ENCODE assay signal across 1 cellular context in the genomic region with DNA sequence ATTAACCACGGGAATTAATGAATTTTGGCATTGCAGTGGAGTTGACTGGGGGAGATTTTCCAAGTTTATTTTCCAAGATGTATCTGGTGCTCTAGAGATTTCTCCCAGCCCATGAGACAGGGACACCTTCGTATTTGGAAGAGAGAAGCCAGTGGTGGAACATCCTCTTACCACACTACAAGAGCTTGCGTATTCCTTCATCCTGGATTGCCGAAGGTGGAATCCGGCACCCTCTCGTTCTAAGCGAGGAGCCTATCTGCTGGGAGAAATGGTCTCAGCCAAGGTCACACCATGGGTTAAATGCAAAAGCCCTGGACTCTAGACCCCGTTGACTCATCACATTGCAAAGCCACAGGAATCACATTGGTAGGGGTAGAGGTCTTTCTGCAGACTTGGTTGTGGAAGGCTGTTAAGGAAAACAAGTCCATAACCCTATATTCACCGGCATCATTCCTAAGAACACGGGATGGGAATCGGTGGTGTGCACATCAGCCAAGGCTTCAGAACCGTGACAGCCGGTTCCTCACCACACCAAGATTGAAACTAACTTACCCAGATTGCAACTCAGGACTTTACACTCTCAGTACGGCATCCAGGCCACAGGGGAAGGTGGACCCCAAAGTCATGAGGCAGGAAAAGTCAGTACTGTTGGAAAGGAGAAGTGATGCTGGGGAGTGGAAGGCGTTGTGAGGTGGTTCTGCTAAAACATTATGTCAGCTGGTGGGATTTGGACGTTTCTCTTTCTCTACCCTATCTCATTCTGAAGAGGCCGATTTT.
TF ChIP-seq lines count a peak whose summit lies in the region.

No MANE protein-coding gene starts in this region.

TF ChIP-seq in HepG2, 621 proteins besides CTCF, POLR2A, EP300 and RAD21 (continued from another document):
- TF ChIP-seq, protein P1, sequence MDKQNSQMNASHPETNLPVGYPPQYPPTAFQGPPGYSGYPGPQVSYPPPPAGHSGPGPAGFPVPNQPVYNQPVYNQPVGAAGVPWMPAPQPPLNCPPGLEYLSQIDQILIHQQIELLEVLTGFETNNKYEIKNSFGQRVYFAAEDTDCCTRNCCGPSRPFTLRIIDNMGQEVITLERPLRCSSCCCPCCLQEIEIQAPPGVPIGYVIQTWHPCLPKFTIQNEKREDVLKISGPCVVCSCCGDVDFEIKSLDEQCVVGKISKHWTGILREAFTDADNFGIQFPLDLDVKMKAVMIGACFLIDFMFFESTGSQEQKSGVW (CRISPR knock-in tag; IDR thresholded peaks at IDR 0.05; ENCODE audit: borderline replicate concordance): no peak
TF ChIP-seq in HepG2: peak in this region for 158.
